8 cellular contexts compared by ENCODE assay signal in genomic region chr17:48011405-48012150, GRCh38. TPM values are rescaled to one million over a fixed set of nuclear protein-coding genes. Genes with fewer than 3 reads are reported as not detected.
DNase-seq lines count a peak whose midpoint lies in the region; ATAC-seq and TF ChIP-seq lines count a peak whose summit lies in the region.

No MANE protein-coding gene starts in this region.

- peak overlapping the region; percentile 86 for H2AFZ ChIP-seq in GM23248

- no peaks in the 10 kb centered on the region for H4K20me1 ChIP-seq in GM23248 (ENCODE audit: insufficient read depth)

- TF ChIP-seq CTCF in esophagus squamous epithelium (IDR thresholded peaks at IDR 0.05) (peak in 3 of 6 experiments; percentile 8 to 28 (median 26)), osteocyte (IDR thresholded peaks at IDR 0.05) (peak; percentile 51)

- no peaks in the 10 kb centered on the region for H3K79me2 ChIP-seq in GM23248 (ENCODE audit: insufficient read depth)

- peak overlapping the region; percentile 71 for H3K4me3 Mint-ChIP-seq in osteocyte (ENCODE audit: unreplicated experiment)

- H3K36me3 ChIP-seq in GM23248 (ENCODE audit: low read depth): no peaks in the 10 kb centered on the region
- H3K36me3 ChIP-seq in esophagus squamous epithelium: no peaks in the 10 kb centered on the region

- intact Hi-C loops in esophagus squamous epithelium (cut with DNase I): loop anchor here (10.0 kb wide), 1 partner anchor 57 kb away; the partner anchor contains the start of gene PRR15L

- peaks cover 10% of the 10 kb centered on the region for H3K4me1 Mint-ChIP-seq in osteocyte (ENCODE audit: unreplicated experiment)

- H3K4me1 ChIP-seq in GM23248 (ENCODE audit: insufficient read depth) (peaks cover 5% of the 10 kb centered on the region; the same call in 1 of the 2 replicates), esophagus squamous epithelium (peaks cover 9 to 15% (median 10%) of the 10 kb centered on the region in 3 donors)

- no peaks in the 10 kb centered on the region for H3K9me2 ChIP-seq in GM23248 (ENCODE audit: insufficient read depth)

- DNase-seq in AG08396 (ENCODE audit: low spot score) (peak; percentile 67), GM23248 (peak; percentile 68), NCI-H510A (lab: John Stamatoyannopoulos, UW) (peak; percentile 78), esophagus squamous epithelium (lab: John Stamatoyannopoulos, UW) (no peak), osteocyte (ENCODE audit: extremely low spot score, unreplicated experiment) (no peak)
- DNase-seq in activated CD4-positive, alpha-beta T cell treated with anti-CD3 and anti-CD28 coated beads, Interleukin-2, amount 50 U/mL, for 4 hours: peak; percentile 31 to 41

- no peaks in the 10 kb centered on the region for H3K36me3 Mint-ChIP-seq in osteocyte (ENCODE audit: unreplicated experiment)

- H3K27ac ChIP-seq in GM23248 (no peak overlapping the region), esophagus squamous epithelium (no peak overlapping the region)

- H3K4me2 ChIP-seq in GM23248 (ENCODE audit: unreplicated experiment): peak overlapping the region; percentile 88

- WGBS in GM23248 (ENCODE audit: low coverage in 1 of 2, low lambda C conversion rate in 2 of 2, missing lambda C conversion rate in 2 of 2), 2 experiments: 21 to 27% methylated on average over 21 to 23 of the region's 23 CpGs
- 10% methylated on average over 22 of the region's 23 CpGs for WGBS in esophagus squamous epithelium, 2 donors

- in situ Hi-C loops in GM23248 (cut with MboI): no loop called here

- H3K27me3 Mint-ChIP-seq in osteocyte (ENCODE audit: unreplicated experiment): peaks cover 23% of the 10 kb centered on the region

- no peak for ATAC-seq in HG02610 (IDR thresholded peaks at IDR 0.05; ENCODE audit: unreplicated experiment)
- ATAC-seq in HG03135 (IDR thresholded peaks at IDR 0.05; ENCODE audit: unreplicated experiment): no peak

- peak overlapping the region; percentile 71 for H3K4me3 ChIP-seq in GM23248
- peak overlapping the region in 3 of 4 donors; percentile 19 to 58 (median 38) for H3K4me3 ChIP-seq in esophagus squamous epithelium

- peak overlapping the region; percentile 23 for H3K27ac Mint-ChIP-seq in osteocyte (ENCODE audit: unreplicated experiment)

- no peaks in the 10 kb centered on the region for H3F3A ChIP-seq in GM23248 (ENCODE audit: insufficient read depth)

- H3K9ac ChIP-seq in GM23248: peak overlapping the region; percentile 43

- H3K9me3 ChIP-seq in GM23248 (ENCODE audit: low read depth) (no peaks in the 10 kb centered on the region), esophagus squamous epithelium (no peaks in the 10 kb centered on the region)

- H3K9me3 Mint-ChIP-seq in osteocyte (ENCODE audit: unreplicated experiment): no peaks in the 10 kb centered on the region

- H3K27me3 ChIP-seq in GM23248 (replicated peaks; ENCODE audit: insufficient read depth): no peaks in the 10 kb centered on the region
- peaks cover 0 to 91% (median 7%) of the 10 kb centered on the region in 4 donors for H3K27me3 ChIP-seq in esophagus squamous epithelium

- TF ChIP-seq POLR2A in esophagus squamous epithelium (IDR thresholded peaks at IDR 0.05): no peak

RNA-seq across cellular contexts. Expression of gene COPZ2, which starts 26.0 kb away (rescaled TPM):
- 148 and 179 TPM in 2 replicates for total RNA-seq in GM23248 (2014; rRNA removed; shearing (Covaris generic))
- polyA plus RNA-seq in GM23248 (2016; fragmentation: Nextera tagmentation; extraction: Ambion mirVana): 399 and 401 TPM in 2 replicates
- total RNA-seq in esophagus squamous epithelium (10 to 100 TPM in 1 of 4 donors, 1 to 10 TPM in 2, under 1 TPM in 1; 0.91 to 14.5 (median 5.7) TPM), osteocyte (49.4 and 53.4 TPM in 2 replicates)

RNA-seq across cellular contexts. Expression of gene NFE2L1, which starts 36.6 kb away (rescaled TPM):
- 65.6 and 66.4 TPM in 2 replicates for total RNA-seq in GM23248 (2014; rRNA removed; shearing (Covaris generic))
- polyA plus RNA-seq in GM23248 (2016; fragmentation: Nextera tagmentation; extraction: Ambion mirVana): 28.0 and 31.4 TPM in 2 replicates
- total RNA-seq in esophagus squamous epithelium: 100 to 1,000 TPM in 1 of 4 donors, 10 to 100 TPM in 3; 41.6 to 103 (median 60.0) TPM
- 250 and 278 TPM in 2 replicates for total RNA-seq in osteocyte

RNA-seq across cellular contexts. Expression of gene CDK5RAP3, which starts 40.7 kb away (rescaled TPM):
- total RNA-seq in GM23248 (2014; rRNA removed; shearing (Covaris generic)): 61.7 and 80.8 TPM in 2 replicates
- 81.6 and 92.2 TPM in 2 replicates for polyA plus RNA-seq in GM23248 (2016; fragmentation: Nextera tagmentation; extraction: Ambion mirVana)
- 100 to 1,000 TPM in 1 of 4 donors, 10 to 100 TPM in 3; 60.1 to 141 (median 66.0) TPM for total RNA-seq in esophagus squamous epithelium
- total RNA-seq in osteocyte: 136 and 148 TPM in 2 replicates

RNA-seq across cellular contexts. Expression of gene PRR15L, which starts 53.9 kb away (rescaled TPM):
- not detected in 2 replicates for total RNA-seq in GM23248 (2014; rRNA removed; shearing (Covaris generic))
- polyA plus RNA-seq in GM23248 (2016; fragmentation: Nextera tagmentation; extraction: Ambion mirVana): 0.16 TPM in 1 of 2 replicates, not detected in the other
- 10 to 100 TPM in 1 of 4 donors, 1 to 10 TPM in 3; 3.3 to 12.5 (median 7.1) TPM for total RNA-seq in esophagus squamous epithelium
- not detected in 2 replicates for total RNA-seq in osteocyte

Comparison
In these comparisons a context has a peak if more than half of its experiments do, and no peak if none do; other contexts are left out.
1. DNase-seq: peak in AG08396 (single experiment), GM23248 (single experiment), NCI-H510A (single experiment) and activated CD4-positive, alpha-beta T cell treated with anti-CD3 and anti-CD28 coated beads, Interleukin-2, amount 50 U/mL, for 4 hours (2 of 2); none in esophagus squamous epithelium (single experiment) and osteocyte (single experiment).